In the genomic region with DNA sequence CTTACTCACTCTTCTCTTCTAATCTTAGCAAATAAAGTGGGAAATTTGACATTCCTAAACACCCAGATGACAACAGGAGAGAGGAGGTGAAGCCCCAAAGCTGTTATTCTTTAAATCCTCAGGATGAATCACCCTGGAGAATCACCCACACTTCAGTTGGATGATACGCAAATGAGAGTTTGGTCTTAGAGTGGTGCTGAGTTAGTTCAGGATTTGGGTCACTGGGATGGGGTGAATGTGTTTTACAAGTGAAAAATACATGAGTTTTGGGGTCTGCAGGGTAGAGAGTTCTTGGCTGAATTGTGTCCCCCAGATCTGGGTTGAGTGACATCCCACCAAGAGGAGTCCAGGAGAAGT, we compare ENCODE assay signal across 27 cellular contexts.
DNase-seq lines count a peak whose midpoint lies in the region; ATAC-seq and TF ChIP-seq lines count a peak whose summit lies in the region.
"Had no signal": no experiment of that assay in that cellular context is flagged by ENCODE, and none has a peak within 500 bp of the region (broad histone marks: within the 10 kb centered on the region; RNA-seq: fewer than 3 reads in every experiment).

No MANE protein-coding gene starts in this region.

- no peak overlapping the region for H3K4me3 ChIP-seq in neuronal stem cell (ENCODE audit: low read length in 2 of 2)
- H3K4me3 ChIP-seq: BLaER1, GM12878, SJSA1 had no signal

- no peak overlapping the region for H4K8ac ChIP-seq in neuronal stem cell (ENCODE audit: low read depth, low read length)

- peak overlapping the region; percentile 78 to 94 for H3K27ac Mint-ChIP-seq in natural killer cell
- no peak overlapping the region for H3K27ac Mint-ChIP-seq in natural killer cell treated with Interleukin-12 subunit alpha and Interleukin-12 subunit beta and Interleukin-15 and Interleukin-18, amount 100 ng/mL, for 72 hours
- peak overlapping the region; percentile 76 to 89 for H3K27ac Mint-ChIP-seq in effector memory CD8-positive, alpha-beta T cell
- H3K27ac Mint-ChIP-seq in naive thymus-derived CD8-positive, alpha-beta T cell: peak overlapping the region in 2 of 10 donors; percentile 74 to 80
- H3K27ac Mint-ChIP-seq: CD4-positive, CD25-positive, alpha-beta regulatory T cell had no signal

- no peak overlapping the region for H3K27ac ChIP-seq in neuronal stem cell (replicated peaks; ENCODE audit: low read length)
- H3K27ac ChIP-seq: BLaER1, SJSA1 had no signal

- H3K27me3 ChIP-seq in neuronal stem cell (ENCODE audit: control insufficient read depth in 3 of 3, insufficient read depth in 3 of 3, low read depth in 1 of 3, low read length in 3 of 3): no peaks in the 10 kb centered on the region
- H3K27me3 ChIP-seq: BLaER1 had no signal

- intact Hi-C loops in natural killer cell (cut with micrococcal nuclease): no loop called here
- intact Hi-C loops in cardiac septum (cut with DNase I): loop anchor here (10.0 kb wide), 1 partner anchor 57 kb away; no protein-coding TSS in a partner anchor

- no peak for TF ChIP-seq CTCF in natural killer cell (IDR thresholded peaks at IDR 0.05)

- H3K18ac ChIP-seq in neuronal stem cell (ENCODE audit: low read length): no peak overlapping the region

- no peak for ATAC-seq in natural killer cell
- ATAC-seq in natural killer cell treated with Interleukin-12 subunit alpha and Interleukin-12 subunit beta and Interleukin-15 and Interleukin-18, amount 100 ng/mL, for 72 hours: no peak
- no peak for ATAC-seq in effector memory CD8-positive, alpha-beta T cell (replicated peaks)
- ATAC-seq in naive thymus-derived CD8-positive, alpha-beta T cell: no peak
- ATAC-seq: GM12878 had no signal

- peaks cover 2% of the 10 kb centered on the region for H3K79me1 ChIP-seq in neuronal stem cell (ENCODE audit: low read depth, low read length)

- no peak overlapping the region for H2BK120ac ChIP-seq in neuronal stem cell (ENCODE audit: low read depth, low read length)

- DNase-seq in natural killer cell (no peak), neuronal stem cell (ENCODE audit: low spot score) (no peak), cardiac septum (ENCODE audit: low spot score) (no peak), COLO668 (lab: John Stamatoyannopoulos, UW; ENCODE audit: unreplicated experiment) (no peak)
- DNase-seq in natural killer cell treated with Interleukin-12 subunit alpha and Interleukin-12 subunit beta and Interleukin-15 and Interleukin-18, amount 100 ng/mL, for 72 hours (ENCODE audit: low spot score): no peak
- DNase-seq in effector memory CD8-positive, alpha-beta T cell: no peak
- DNase-seq in naive thymus-derived CD8-positive, alpha-beta T cell: no peak
- DNase-seq: Caco-2; CD4-positive, CD25-positive, alpha-beta regulatory T cell; DMS 273 treated with DMSO at 0.1 percent for 48 hours; DMS79; EL; GDM1; Karpas-422; NCI-H1092 treated with DMSO at 0.1 percent for 48 hours; NCI-H1436; NCI-H187; NCI-H2081 treated with DMSO at 0.1 percent for 48 hours; NCI-H2171; NCI-H226; NCI-H510A; NCI-H69; Right ventricle myocardium superior; RPMI8226 had no signal

- H3K4me3 Mint-ChIP-seq in natural killer cell: no peak overlapping the region
- H3K4me3 Mint-ChIP-seq in natural killer cell treated with Interleukin-12 subunit alpha and Interleukin-12 subunit beta and Interleukin-15 and Interleukin-18, amount 100 ng/mL, for 72 hours: no peak overlapping the region
- H3K4me3 Mint-ChIP-seq in effector memory CD8-positive, alpha-beta T cell: peak overlapping the region in 1 of 2 donors; percentile 52
- H3K4me3 Mint-ChIP-seq in naive thymus-derived CD8-positive, alpha-beta T cell: peak overlapping the region in 2 of 10 donors; percentile 19 to 71
- H3K4me3 Mint-ChIP-seq: CD4-positive, CD25-positive, alpha-beta regulatory T cell had no signal

- no peak overlapping the region for H2AFZ ChIP-seq in neuronal stem cell (ENCODE audit: low read length)

- H3K4me2 ChIP-seq in neuronal stem cell (ENCODE audit: insufficient read depth, low read length, poor library complexity, severe bottlenecking): no peak overlapping the region
- H3K4me2 ChIP-seq: BLaER1 had no signal

- peaks cover 64 to 88% of the 10 kb centered on the region in 2 donors for H3K4me1 Mint-ChIP-seq in natural killer cell
- peaks cover 36 to 51% of the 10 kb centered on the region in 2 donors for H3K4me1 Mint-ChIP-seq in natural killer cell treated with Interleukin-12 subunit alpha and Interleukin-12 subunit beta and Interleukin-15 and Interleukin-18, amount 100 ng/mL, for 72 hours (ENCODE audit: low read depth in 2 of 2)
- H3K4me1 Mint-ChIP-seq in effector memory CD8-positive, alpha-beta T cell (ENCODE audit: low read depth in 2 of 2): peaks cover 69 to 76% of the 10 kb centered on the region in 2 donors
- peaks cover 4 to 36% (median 30%) of the 10 kb centered on the region in 4 donors for H3K4me1 Mint-ChIP-seq in naive thymus-derived CD8-positive, alpha-beta T cell

- H3K9me3 Mint-ChIP-seq in natural killer cell: no peaks in the 10 kb centered on the region
- H3K9me3 Mint-ChIP-seq in natural killer cell treated with Interleukin-12 subunit alpha and Interleukin-12 subunit beta and Interleukin-15 and Interleukin-18, amount 100 ng/mL, for 72 hours: no peaks in the 10 kb centered on the region
- H3K9me3 Mint-ChIP-seq in effector memory CD8-positive, alpha-beta T cell: no peaks in the 10 kb centered on the region
- no peaks in the 10 kb centered on the region for H3K9me3 Mint-ChIP-seq in naive thymus-derived CD8-positive, alpha-beta T cell
- H3K9me3 Mint-ChIP-seq: CD4-positive, CD25-positive, alpha-beta regulatory T cell had no signal

- peak overlapping the region; percentile 56 for H3K23ac ChIP-seq in neuronal stem cell (ENCODE audit: low read depth, low read length, poor library complexity)

- H3K36me3 ChIP-seq in neuronal stem cell (replicated peaks in 1 of 2; ENCODE audit: control insufficient read depth in 2 of 2, insufficient read depth in 2 of 2, low read length in 2 of 2): no peaks in the 10 kb centered on the region
- H3K36me3 ChIP-seq: BLaER1, SJSA1 had no signal

- no peak overlapping the region for H3K14ac ChIP-seq in neuronal stem cell (ENCODE audit: low read length)

- no peak overlapping the region for H2BK15ac ChIP-seq in neuronal stem cell (ENCODE audit: low read length)

- no peak overlapping the region for H2BK5ac ChIP-seq in neuronal stem cell (ENCODE audit: low read length)

- no peaks in the 10 kb centered on the region for H3K9me3 ChIP-seq in neuronal stem cell (replicated peaks in 1 of 2; ENCODE audit: control insufficient read depth in 2 of 2, insufficient read depth in 1 of 2, low read depth in 1 of 2, low read length in 2 of 2)
- H3K9me3 ChIP-seq: BLaER1, Caco-2, SJSA1 had no signal

- POLR2A ChIA-PET in naive thymus-derived CD8-positive, alpha-beta T cell (lab: Charles Lee): no interaction called here

- no peak overlapping the region for H3K4ac ChIP-seq in neuronal stem cell (ENCODE audit: low read length)

- no peaks in the 10 kb centered on the region for H3K36me3 Mint-ChIP-seq in natural killer cell
- no peaks in the 10 kb centered on the region for H3K36me3 Mint-ChIP-seq in natural killer cell treated with Interleukin-12 subunit alpha and Interleukin-12 subunit beta and Interleukin-15 and Interleukin-18, amount 100 ng/mL, for 72 hours
- peaks cover 37% of the 10 kb centered on the region for H3K36me3 Mint-ChIP-seq in effector memory CD8-positive, alpha-beta T cell (ENCODE audit: insufficient read depth)
- H3K36me3 Mint-ChIP-seq in naive thymus-derived CD8-positive, alpha-beta T cell: no peaks in the 10 kb centered on the region
- H3K36me3 Mint-ChIP-seq: CD4-positive, CD25-positive, alpha-beta regulatory T cell had no signal

- H2AK5ac ChIP-seq in neuronal stem cell (ENCODE audit: low read depth, low read length): no peak overlapping the region

- no CpG with 5 or more reads among the region's 1 CpG for WGBS in neuronal stem cell (ENCODE audit: extremely low coverage in 2 of 2, insufficient read length in 2 of 2, insufficient replicate concordance in 1 of 2), 2 donors

- H4K91ac ChIP-seq in neuronal stem cell (ENCODE audit: low read depth, low read length, poor library complexity): no peak overlapping the region

- H3K4me1 ChIP-seq in neuronal stem cell (ENCODE audit: control insufficient read depth in 2 of 2, insufficient read depth in 1 of 2, low read depth in 1 of 2, low read length in 2 of 2): no peaks in the 10 kb centered on the region
- H3K4me1 ChIP-seq: Caco-2, SJSA1 had no signal

- no peak overlapping the region for H2BK12ac ChIP-seq in neuronal stem cell (ENCODE audit: low read length)

- no peaks in the 10 kb centered on the region for H3K27me3 Mint-ChIP-seq in natural killer cell (ENCODE audit: low read depth in 2 of 2)
- H3K27me3 Mint-ChIP-seq in natural killer cell treated with Interleukin-12 subunit alpha and Interleukin-12 subunit beta and Interleukin-15 and Interleukin-18, amount 100 ng/mL, for 72 hours: no peaks in the 10 kb centered on the region
- H3K27me3 Mint-ChIP-seq in effector memory CD8-positive, alpha-beta T cell: no peaks in the 10 kb centered on the region
- peaks cover 0 to 3% (median 0%) of the 10 kb centered on the region in 5 donors for H3K27me3 Mint-ChIP-seq in naive thymus-derived CD8-positive, alpha-beta T cell
- H3K27me3 Mint-ChIP-seq: CD4-positive, CD25-positive, alpha-beta regulatory T cell had no signal

- no peak overlapping the region for H3K9ac ChIP-seq in neuronal stem cell (ENCODE audit: low read depth, low read length, poor library complexity)
- H3K9ac ChIP-seq: BLaER1 had no signal

Comparison
In these comparisons a context has a peak if more than half of its experiments do, and no peak if none do; other contexts are left out.
1. H3K27ac Mint-ChIP-seq: peak in natural killer cell (2 of 2) and effector memory CD8-positive, alpha-beta T cell (2 of 2); none in natural killer cell treated with Interleukin-12 subunit alpha and Interleukin-12 subunit beta and Interleukin-15 and Interleukin-18, amount 100 ng/mL, for 72 hours (0 of 2).